ENCODE assay signal across 1 cellular context in the genomic region with DNA sequence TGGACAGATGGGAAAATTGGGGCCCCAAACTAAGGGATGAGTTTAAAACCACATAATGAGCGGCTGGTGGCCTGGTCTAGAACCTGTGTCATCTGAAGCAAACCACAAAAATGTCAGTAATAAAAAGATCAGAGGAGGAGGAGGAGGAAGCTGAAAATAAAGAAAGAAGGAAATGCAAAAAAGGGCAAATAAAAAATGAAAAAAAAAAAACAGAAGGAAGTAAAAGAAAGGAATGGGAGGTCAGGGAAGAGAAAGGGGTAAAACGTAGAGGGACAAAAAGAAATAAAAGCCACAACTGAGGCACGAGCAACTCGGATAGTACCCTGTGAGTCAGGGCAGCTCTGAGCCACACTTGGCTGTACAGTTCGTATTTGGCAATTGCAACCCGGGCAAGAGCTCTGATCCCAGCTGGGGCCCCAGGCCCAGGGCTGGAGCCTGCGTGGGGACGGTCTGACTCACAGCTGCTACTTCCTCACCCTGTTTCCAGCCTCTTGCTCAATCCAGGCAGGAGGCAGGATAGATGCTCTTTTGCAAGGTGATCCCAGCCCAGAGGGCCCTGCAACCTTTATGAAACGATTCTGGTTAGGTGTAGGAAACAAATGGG.
TF ChIP-seq lines count a peak whose summit lies in the region.

No MANE protein-coding gene starts in this region.

TF ChIP-seq in HepG2, 621 proteins besides CTCF, POLR2A, EP300 and RAD21 (continued from another document and continues in another):
- TF ChIP-seq, protein P1, sequence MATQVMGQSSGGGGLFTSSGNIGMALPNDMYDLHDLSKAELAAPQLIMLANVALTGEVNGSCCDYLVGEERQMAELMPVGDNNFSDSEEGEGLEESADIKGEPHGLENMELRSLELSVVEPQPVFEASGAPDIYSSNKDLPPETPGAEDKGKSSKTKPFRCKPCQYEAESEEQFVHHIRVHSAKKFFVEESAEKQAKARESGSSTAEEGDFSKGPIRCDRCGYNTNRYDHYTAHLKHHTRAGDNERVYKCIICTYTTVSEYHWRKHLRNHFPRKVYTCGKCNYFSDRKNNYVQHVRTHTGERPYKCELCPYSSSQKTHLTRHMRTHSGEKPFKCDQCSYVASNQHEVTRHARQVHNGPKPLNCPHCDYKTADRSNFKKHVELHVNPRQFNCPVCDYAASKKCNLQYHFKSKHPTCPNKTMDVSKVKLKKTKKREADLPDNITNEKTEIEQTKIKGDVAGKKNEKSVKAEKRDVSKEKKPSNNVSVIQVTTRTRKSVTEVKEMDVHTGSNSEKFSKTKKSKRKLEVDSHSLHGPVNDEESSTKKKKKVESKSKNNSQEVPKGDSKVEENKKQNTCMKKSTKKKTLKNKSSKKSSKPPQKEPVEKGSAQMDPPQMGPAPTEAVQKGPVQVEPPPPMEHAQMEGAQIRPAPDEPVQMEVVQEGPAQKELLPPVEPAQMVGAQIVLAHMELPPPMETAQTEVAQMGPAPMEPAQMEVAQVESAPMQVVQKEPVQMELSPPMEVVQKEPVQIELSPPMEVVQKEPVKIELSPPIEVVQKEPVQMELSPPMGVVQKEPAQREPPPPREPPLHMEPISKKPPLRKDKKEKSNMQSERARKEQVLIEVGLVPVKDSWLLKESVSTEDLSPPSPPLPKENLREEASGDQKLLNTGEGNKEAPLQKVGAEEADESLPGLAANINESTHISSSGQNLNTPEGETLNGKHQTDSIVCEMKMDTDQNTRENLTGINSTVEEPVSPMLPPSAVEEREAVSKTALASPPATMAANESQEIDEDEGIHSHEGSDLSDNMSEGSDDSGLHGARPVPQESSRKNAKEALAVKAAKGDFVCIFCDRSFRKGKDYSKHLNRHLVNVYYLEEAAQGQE (IDR thresholded peaks at IDR 0.05; ENCODE audit: borderline replicate concordance in 1 of 2, low read depth in 1 of 2, low read length in 2 of 2), result 0 out of 4 replicates have a peak, but pooled peaks of 1 of the 2 experiments have one; percentile 19
- TF ChIP-seq ZNF207 (IDR thresholded peaks at IDR 0.05; ENCODE audit: borderline replicate concordance), result no peak
- TF ChIP-seq, protein P2, sequence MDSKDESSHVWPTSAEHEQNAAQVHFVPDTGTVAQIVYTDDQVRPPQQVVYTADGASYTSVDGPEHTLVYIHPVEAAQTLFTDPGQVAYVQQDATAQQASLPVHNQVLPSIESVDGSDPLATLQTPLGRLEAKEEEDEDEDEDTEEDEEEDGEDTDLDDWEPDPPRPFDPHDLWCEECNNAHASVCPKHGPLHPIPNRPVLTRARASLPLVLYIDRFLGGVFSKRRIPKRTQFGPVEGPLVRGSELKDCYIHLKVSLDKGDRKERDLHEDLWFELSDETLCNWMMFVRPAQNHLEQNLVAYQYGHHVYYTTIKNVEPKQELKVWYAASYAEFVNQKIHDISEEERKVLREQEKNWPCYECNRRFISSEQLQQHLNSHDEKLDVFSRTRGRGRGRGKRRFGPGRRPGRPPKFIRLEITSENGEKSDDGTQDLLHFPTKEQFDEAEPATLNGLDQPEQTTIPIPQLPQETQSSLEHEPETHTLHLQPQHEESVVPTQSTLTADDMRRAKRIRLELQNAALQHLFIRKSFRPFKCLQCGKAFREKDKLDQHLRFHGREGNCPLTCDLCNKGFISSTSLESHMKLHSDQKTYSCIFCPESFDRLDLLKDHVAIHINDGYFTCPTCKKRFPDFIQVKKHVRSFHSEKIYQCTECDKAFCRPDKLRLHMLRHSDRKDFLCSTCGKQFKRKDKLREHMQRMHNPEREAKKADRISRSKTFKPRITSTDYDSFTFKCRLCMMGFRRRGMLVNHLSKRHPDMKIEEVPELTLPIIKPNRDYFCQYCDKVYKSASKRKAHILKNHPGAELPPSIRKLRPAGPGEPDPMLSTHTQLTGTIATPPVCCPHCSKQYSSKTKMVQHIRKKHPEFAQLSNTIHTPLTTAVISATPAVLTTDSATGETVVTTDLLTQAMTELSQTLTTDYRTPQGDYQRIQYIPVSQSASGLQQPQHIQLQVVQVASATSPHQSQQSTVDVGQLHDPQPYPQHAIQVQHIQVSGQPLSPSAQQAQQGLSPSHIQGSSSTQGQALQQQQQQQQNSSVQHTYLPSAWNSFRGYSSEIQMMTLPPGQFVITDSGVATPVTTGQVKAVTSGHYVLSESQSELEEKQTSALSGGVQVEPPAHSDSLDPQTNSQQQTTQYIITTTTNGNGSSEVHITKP (CRISPR knock-in tag; IDR thresholded peaks at IDR 0.05; ENCODE audit: low read depth), result no peak
- no peak for TF ChIP-seq YEATS2 (CRISPR knock-in tag; IDR thresholded peaks at IDR 0.05; ENCODE audit: borderline replicate concordance)
- TF ChIP-seq ZNF772 (CRISPR knock-in tag; IDR thresholded peaks at IDR 0.05), result no peak
- TF ChIP-seq ZNF550 (CRISPR knock-in tag; IDR thresholded peaks at IDR 0.05; ENCODE audit: borderline replicate concordance), result no peak
- no peak for TF ChIP-seq ZNF496 (CRISPR knock-in tag; IDR thresholded peaks at IDR 0.05; ENCODE audit: insufficient replicate concordance)
- TF ChIP-seq KAT2B (IDR thresholded peaks at IDR 0.05; ENCODE audit: borderline replicate concordance, low read depth, low read length), result no peak
- TF ChIP-seq XRCC5 (optimal IDR thresholded peaks at IDR 0.05; ENCODE audit: low read length), result peak; percentile 68
- no peak for TF ChIP-seq RFX5 (IDR thresholded peaks at IDR 0.05; ENCODE audit: low read depth, low read length)
- no peak for TF ChIP-seq ZNF782 (CRISPR knock-in tag; IDR thresholded peaks at IDR 0.05; ENCODE audit: borderline replicate concordance)
- TF ChIP-seq, protein P3, sequence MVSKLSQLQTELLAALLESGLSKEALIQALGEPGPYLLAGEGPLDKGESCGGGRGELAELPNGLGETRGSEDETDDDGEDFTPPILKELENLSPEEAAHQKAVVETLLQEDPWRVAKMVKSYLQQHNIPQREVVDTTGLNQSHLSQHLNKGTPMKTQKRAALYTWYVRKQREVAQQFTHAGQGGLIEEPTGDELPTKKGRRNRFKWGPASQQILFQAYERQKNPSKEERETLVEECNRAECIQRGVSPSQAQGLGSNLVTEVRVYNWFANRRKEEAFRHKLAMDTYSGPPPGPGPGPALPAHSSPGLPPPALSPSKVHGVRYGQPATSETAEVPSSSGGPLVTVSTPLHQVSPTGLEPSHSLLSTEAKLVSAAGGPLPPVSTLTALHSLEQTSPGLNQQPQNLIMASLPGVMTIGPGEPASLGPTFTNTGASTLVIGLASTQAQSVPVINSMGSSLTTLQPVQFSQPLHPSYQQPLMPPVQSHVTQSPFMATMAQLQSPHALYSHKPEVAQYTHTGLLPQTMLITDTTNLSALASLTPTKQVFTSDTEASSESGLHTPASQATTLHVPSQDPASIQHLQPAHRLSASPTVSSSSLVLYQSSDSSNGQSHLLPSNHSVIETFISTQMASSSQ (IDR thresholded peaks at IDR 0.05; ENCODE audit: low read depth), result peak; percentile 45; the same call in 1 of the 2 replicates
- TF ChIP-seq, protein P3 (CRISPR knock-in tag; IDR thresholded peaks at IDR 0.05; ENCODE audit: borderline replicate concordance), result peak; percentile 61; the same call in 1 of the 2 replicates
- TF ChIP-seq POGZ (CRISPR knock-in tag; IDR thresholded peaks at IDR 0.05), result peak; percentile 88
- no peak for TF ChIP-seq KMT2B (CRISPR knock-in tag; IDR thresholded peaks at IDR 0.05)
- peak; percentile 62; the same call in 1 of the 2 replicates for TF ChIP-seq NRL (CRISPR knock-in tag; IDR thresholded peaks at IDR 0.05; ENCODE audit: borderline replicate concordance)
- peak; percentile 45 for TF ChIP-seq FOXA3 (CRISPR knock-in tag; IDR thresholded peaks at IDR 0.05)
- TF ChIP-seq, protein P4, sequence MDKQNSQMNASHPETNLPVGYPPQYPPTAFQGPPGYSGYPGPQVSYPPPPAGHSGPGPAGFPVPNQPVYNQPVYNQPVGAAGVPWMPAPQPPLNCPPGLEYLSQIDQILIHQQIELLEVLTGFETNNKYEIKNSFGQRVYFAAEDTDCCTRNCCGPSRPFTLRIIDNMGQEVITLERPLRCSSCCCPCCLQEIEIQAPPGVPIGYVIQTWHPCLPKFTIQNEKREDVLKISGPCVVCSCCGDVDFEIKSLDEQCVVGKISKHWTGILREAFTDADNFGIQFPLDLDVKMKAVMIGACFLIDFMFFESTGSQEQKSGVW (CRISPR knock-in tag; IDR thresholded peaks at IDR 0.05; ENCODE audit: borderline replicate concordance), result no peak
- TF ChIP-seq, protein P5, sequence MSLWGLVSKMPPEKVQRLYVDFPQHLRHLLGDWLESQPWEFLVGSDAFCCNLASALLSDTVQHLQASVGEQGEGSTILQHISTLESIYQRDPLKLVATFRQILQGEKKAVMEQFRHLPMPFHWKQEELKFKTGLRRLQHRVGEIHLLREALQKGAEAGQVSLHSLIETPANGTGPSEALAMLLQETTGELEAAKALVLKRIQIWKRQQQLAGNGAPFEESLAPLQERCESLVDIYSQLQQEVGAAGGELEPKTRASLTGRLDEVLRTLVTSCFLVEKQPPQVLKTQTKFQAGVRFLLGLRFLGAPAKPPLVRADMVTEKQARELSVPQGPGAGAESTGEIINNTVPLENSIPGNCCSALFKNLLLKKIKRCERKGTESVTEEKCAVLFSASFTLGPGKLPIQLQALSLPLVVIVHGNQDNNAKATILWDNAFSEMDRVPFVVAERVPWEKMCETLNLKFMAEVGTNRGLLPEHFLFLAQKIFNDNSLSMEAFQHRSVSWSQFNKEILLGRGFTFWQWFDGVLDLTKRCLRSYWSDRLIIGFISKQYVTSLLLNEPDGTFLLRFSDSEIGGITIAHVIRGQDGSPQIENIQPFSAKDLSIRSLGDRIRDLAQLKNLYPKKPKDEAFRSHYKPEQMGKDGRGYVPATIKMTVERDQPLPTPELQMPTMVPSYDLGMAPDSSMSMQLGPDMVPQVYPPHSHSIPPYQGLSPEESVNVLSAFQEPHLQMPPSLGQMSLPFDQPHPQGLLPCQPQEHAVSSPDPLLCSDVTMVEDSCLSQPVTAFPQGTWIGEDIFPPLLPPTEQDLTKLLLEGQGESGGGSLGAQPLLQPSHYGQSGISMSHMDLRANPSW (CRISPR knock-in tag; IDR thresholded peaks at IDR 0.05; ENCODE audit: borderline replicate concordance), result no peak
- TF ChIP-seq ZNF143 (CRISPR knock-in tag; IDR thresholded peaks at IDR 0.05), result no peak
- TF ChIP-seq BRCA1 (CRISPR knock-in tag; IDR thresholded peaks at IDR 0.05), result no peak
- no peak for TF ChIP-seq PHF5A (CRISPR knock-in tag; IDR thresholded peaks at IDR 0.05; ENCODE audit: low read depth, unreplicated experiment)
- no peak for TF ChIP-seq ZNF251 (CRISPR knock-in tag; IDR thresholded peaks at IDR 0.05)
- TF ChIP-seq ZNF333 (CRISPR knock-in tag; IDR thresholded peaks at IDR 0.05; ENCODE audit: borderline replicate concordance), result no peak
- no peak for TF ChIP-seq RBFOX2 (IDR thresholded peaks at IDR 0.05; ENCODE audit: low read depth, low read length)
- no peak for TF ChIP-seq RFXAP (CRISPR knock-in tag; IDR thresholded peaks at IDR 0.05; ENCODE audit: borderline replicate concordance)
- no peak for TF ChIP-seq ZBTB8A (CRISPR knock-in tag; IDR thresholded peaks at IDR 0.05; ENCODE audit: borderline replicate concordance, low read depth)
- TF ChIP-seq SP140L (CRISPR knock-in tag; IDR thresholded peaks at IDR 0.05; ENCODE audit: borderline replicate concordance), result no peak
- TF ChIP-seq, protein P6, sequence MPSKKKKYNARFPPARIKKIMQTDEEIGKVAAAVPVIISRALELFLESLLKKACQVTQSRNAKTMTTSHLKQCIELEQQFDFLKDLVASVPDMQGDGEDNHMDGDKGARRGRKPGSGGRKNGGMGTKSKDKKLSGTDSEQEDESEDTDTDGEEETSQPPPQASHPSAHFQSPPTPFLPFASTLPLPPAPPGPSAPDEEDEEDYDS (CRISPR knock-in tag; IDR thresholded peaks at IDR 0.05), result peak; percentile 23; the same call in 1 of the 2 replicates
- peak; percentile 99 for TF ChIP-seq CEBPB (IDR thresholded peaks at IDR 0.05; ENCODE audit: borderline replicate concordance, low read depth, low read length)
- TF ChIP-seq, protein P7, sequence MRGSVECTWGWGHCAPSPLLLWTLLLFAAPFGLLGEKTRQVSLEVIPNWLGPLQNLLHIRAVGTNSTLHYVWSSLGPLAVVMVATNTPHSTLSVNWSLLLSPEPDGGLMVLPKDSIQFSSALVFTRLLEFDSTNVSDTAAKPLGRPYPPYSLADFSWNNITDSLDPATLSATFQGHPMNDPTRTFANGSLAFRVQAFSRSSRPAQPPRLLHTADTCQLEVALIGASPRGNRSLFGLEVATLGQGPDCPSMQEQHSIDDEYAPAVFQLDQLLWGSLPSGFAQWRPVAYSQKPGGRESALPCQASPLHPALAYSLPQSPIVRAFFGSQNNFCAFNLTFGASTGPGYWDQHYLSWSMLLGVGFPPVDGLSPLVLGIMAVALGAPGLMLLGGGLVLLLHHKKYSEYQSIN (CRISPR knock-in tag; IDR thresholded peaks at IDR 0.05; ENCODE audit: borderline replicate concordance), result no peak
- no peak; the same call in 1 of the 2 replicates for TF ChIP-seq MEF2D (CRISPR knock-in tag; IDR thresholded peaks at IDR 0.05)
- TF ChIP-seq PITX1 (CRISPR knock-in tag; IDR thresholded peaks at IDR 0.05), result peak; percentile 48; the same call in 1 of the 2 replicates
- no peak for TF ChIP-seq POLR2G (IDR thresholded peaks at IDR 0.05; ENCODE audit: low read depth, low read length)
- TF ChIP-seq ZNF121 (CRISPR knock-in tag; IDR thresholded peaks at IDR 0.05), result peak; percentile 44; the same call in 1 of the 2 replicates
- TF ChIP-seq, protein P8, sequence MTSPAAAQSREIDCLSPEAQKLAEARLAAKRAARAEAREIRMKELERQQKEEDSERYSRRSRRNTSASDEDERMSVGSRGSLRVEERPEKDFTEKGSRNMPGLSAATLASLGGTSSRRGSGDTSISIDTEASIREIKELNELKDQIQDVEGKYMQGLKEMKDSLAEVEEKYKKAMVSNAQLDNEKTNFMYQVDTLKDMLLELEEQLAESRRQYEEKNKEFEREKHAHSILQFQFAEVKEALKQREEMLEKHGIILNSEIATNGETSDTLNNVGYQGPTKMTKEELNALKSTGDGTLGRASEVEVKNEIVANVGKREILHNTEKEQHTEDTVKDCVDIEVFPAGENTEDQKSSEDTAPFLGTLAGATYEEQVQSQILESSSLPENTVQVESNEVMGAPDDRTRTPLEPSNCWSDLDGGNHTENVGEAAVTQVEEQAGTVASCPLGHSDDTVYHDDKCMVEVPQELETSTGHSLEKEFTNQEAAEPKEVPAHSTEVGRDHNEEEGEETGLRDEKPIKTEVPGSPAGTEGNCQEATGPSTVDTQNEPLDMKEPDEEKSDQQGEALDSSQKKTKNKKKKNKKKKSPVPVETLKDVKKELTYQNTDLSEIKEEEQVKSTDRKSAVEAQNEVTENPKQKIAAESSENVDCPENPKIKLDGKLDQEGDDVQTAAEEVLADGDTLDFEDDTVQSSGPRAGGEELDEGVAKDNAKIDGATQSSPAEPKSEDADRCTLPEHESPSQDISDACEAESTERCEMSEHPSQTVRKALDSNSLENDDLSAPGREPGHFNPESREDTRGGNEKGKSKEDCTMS (CRISPR knock-in tag; conservative IDR thresholded peaks at IDR 0.05), result no peak
- TF ChIP-seq TAF15 (IDR thresholded peaks at IDR 0.05; ENCODE audit: low read depth, low read length, poor library complexity, severe bottlenecking), result no peak
- TF ChIP-seq ZNF24 (IDR thresholded peaks at IDR 0.05), result no peak
- TF ChIP-seq BHLHE40 (IDR thresholded peaks at IDR 0.05; ENCODE audit: low read length), result no peak; the same call in 1 of the 2 replicates
